Comparison of ENCODE assay signal across 16 cellular contexts in the genomic region with DNA sequence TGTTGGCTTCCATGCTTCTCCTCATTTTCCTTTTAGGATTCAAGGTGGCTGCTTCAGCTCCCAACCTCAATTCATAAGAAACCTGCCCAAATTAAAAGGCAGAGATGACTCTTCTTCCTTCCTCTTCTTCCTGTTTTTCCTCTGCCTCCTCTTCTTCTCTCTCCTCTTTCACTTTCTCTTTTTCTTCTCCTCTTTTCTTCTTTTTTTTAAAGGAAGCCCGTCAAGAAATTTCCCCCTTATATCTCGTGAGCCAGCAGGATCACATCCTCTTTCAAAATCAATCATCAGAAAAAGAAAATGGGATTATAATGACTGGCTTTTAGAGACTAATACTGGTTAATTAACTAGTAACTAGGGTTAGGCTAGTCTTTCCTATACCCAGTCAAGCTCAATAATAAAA.
DNase-seq lines count a peak whose midpoint lies in the region; ATAC-seq and TF ChIP-seq lines count a peak whose summit lies in the region.
"Had no signal": no experiment of that assay in that cellular context is flagged by ENCODE, and none has a peak within 500 bp of the region (broad histone marks: within the 10 kb centered on the region; RNA-seq: fewer than 3 reads in every experiment).

No MANE protein-coding gene starts in this region.

- H3K4me2 ChIP-seq in mammary epithelial cell (ENCODE audit: insufficient read depth, low read depth, low read length) (no peak overlapping the region), KMS-11 (peak overlapping the region; percentile 13; the same call in 1 of the 2 replicates)
- H3K4me2 ChIP-seq: hepatocyte had no signal

- DNase-seq in mammary epithelial cell = no peak
- DNase-seq in MCF 10A (ENCODE audit: unreplicated experiment) = no peak
- no peak for DNase-seq in activated T-helper 2 cell treated with anti-CD3 and anti-CD28 coated beads, Interferon-gamma antibody, Interleukin-2, Interleukin-4, amounts not matched to agents 10 μg/mL and 5 μg/mL and 100 μg/mL, durations not matched to agents 14 hours and 24 hours and 36 hours (ENCODE audit: low spot score)
- no peak for DNase-seq in thoracic aorta (ENCODE audit: low spot score)
- DNase-seq in NCI-H1930 (lab: John Stamatoyannopoulos, UW) = no peak
- no peak for DNase-seq in DMS 273 (lab: John Stamatoyannopoulos, UW; ENCODE audit: unreplicated experiment)
- DNase-seq: colonic mucosa, NCI-H2107, NCI-H748 treated with DMSO at 0.1 percent for 48 hours, Right ventricle myocardium superior had no signal

- no peaks in the 10 kb centered on the region for H4K20me1 ChIP-seq in mammary epithelial cell (ENCODE audit: insufficient read depth, low read length)
- no peaks in the 10 kb centered on the region for H4K20me1 ChIP-seq in KMS-11 (ENCODE audit: insufficient read depth)

- TF ChIP-seq CTCF in mammary epithelial cell (conservative IDR thresholded peaks at IDR 0.05 in 1 of 2, IDR thresholded peaks at IDR 0.05 in 1 of 2; ENCODE audit: extremely low read depth in 1 of 2, insufficient read depth in 1 of 2, low read depth in 1 of 2, low read length in 2 of 2) (no peak), MCF 10A (IDR thresholded peaks at IDR 0.05; ENCODE audit: unreplicated experiment) (no peak), KMS-11 (conservative IDR thresholded peaks at IDR 0.05; ENCODE audit: low read depth, low read length) (no peak), thoracic aorta (IDR thresholded peaks at IDR 0.05) (no peak), gastroesophageal sphincter (IDR thresholded peaks at IDR 0.05) (no peak)

- H3K4me3 ChIP-seq in mammary epithelial cell (replicated peaks in 1 of 3; ENCODE audit: insufficient read depth in 1 of 3, low read depth in 2 of 3, low read length in 3 of 3) (no peak overlapping the region), KMS-11 (IDR thresholded peaks at IDR 0.05; ENCODE audit: insufficient read depth, low read depth, low read length) (no peak overlapping the region), thoracic aorta (peak overlapping the region; percentile 38), gastroesophageal sphincter (no peak overlapping the region)
- H3K4me3 ChIP-seq: colonic mucosa, hepatocyte, tibial nerve had no signal

- no peak for TF ChIP-seq EP300 in gastroesophageal sphincter (IDR thresholded peaks at IDR 0.05)

- ATAC-seq in thoracic aorta (ENCODE audit: insufficient number of reproducible peaks, low FRiP score, low read depth) (no peak), gastroesophageal sphincter (no peak)

- intact Hi-C loops in mammary epithelial cell (cut with micrococcal nuclease) (loop anchor here (5.0 kb wide), 2 partner anchors 1360 to 1620 kb away; no protein-coding TSS in a partner anchor), MCF 10A (cut with micrococcal nuclease) (no loop called here)
- intact Hi-C loops in activated T-helper 2 cell treated with anti-CD3 and anti-CD28 coated beads, Interferon-gamma antibody, Interleukin-2, Interleukin-4, amounts not matched to agents 10 μg/mL and 5 μg/mL and 100 μg/mL, durations not matched to agents 14 hours and 24 hours and 36 hours (cut with micrococcal nuclease) = loop anchor here (5.0 to 10.0 kb wide), 3 partner anchors 1008 to 1620 kb away; no protein-coding TSS in a partner anchor

- CTCF ChIA-PET in mammary epithelial cell (lab: Charles Lee; ENCODE audit: low non-redundant PET) = no interaction called here
- CTCF ChIA-PET in MCF 10A (lab: Yijun Ruan, JAX) = no interaction called here

- TSS peak; percentile 53 for BruUV-seq in mammary epithelial cell (replicated peaks; lab: Mats Ljungman, UMichigan)
- no TSS peak for BruUV-seq in MCF 10A (replicated peaks; lab: Mats Ljungman, UMichigan)

- in situ Hi-C loops in mammary epithelial cell (cut with MboI; ENCODE audit: low sequenced_read_pairs in 2 of 2) = loop anchor here in 1 of 2 donors (25.0 kb wide), 2 partner anchors 1100 to 1225 kb away; no protein-coding TSS in a partner anchor

- whole genome bisulfite sequencing in mammary epithelial cell (ENCODE audit: low coverage, missing lambda C conversion rate) = 100% methylated on average over 2 of the region's 2 CpGs
- 44 to 90% methylated on average over 2 of the region's 2 CpGs for WGBS in gastroesophageal sphincter (ENCODE audit: low coverage in 1 of 2), 2 donors

- no peaks in the 10 kb centered on the region for H3K9me3 ChIP-seq in mammary epithelial cell (replicated peaks; ENCODE audit: insufficient read depth, low read length)
- H3K9me3 ChIP-seq in thoracic aorta = no peaks in the 10 kb centered on the region
- no peaks in the 10 kb centered on the region for H3K9me3 ChIP-seq in gastroesophageal sphincter
- H3K9me3 ChIP-seq: colonic mucosa, tibial nerve had no signal

- H3K36me3 Mint-ChIP-seq in MCF 10A (ENCODE audit: insufficient read depth, unreplicated experiment) = no peaks in the 10 kb centered on the region
- no peaks in the 10 kb centered on the region for H3K36me3 Mint-ChIP-seq in activated T-helper 2 cell treated with anti-CD3 and anti-CD28 coated beads, Interferon-gamma antibody, Interleukin-2, Interleukin-4, amounts not matched to agents 10 μg/mL and 5 μg/mL and 100 μg/mL, durations not matched to agents 14 hours and 24 hours and 36 hours (ENCODE audit: low read depth)
- H3K36me3 Mint-ChIP-seq: CD14-positive monocyte had no signal

- TF ChIP-seq POLR2A in gastroesophageal sphincter (IDR thresholded peaks at IDR 0.05) = no peak

- H3K79me2 ChIP-seq in mammary epithelial cell (ENCODE audit: insufficient read depth, low read length) = no peaks in the 10 kb centered on the region
- H3K79me2 ChIP-seq in KMS-11 (ENCODE audit: insufficient read depth, low read depth) = no peaks in the 10 kb centered on the region
- H3K79me2 ChIP-seq: hepatocyte had no signal

- H3K9ac ChIP-seq in mammary epithelial cell (ENCODE audit: insufficient read depth, low read length) (no peak overlapping the region), KMS-11 (no peak overlapping the region)

- dilution Hi-C loops in mammary epithelial cell (cut with HindIII; ENCODE audit: low sequenced_read_pairs) = no loop called here

- H3K27ac Mint-ChIP-seq in MCF 10A (ENCODE audit: low read depth, unreplicated experiment) = no peak overlapping the region
- H3K27ac Mint-ChIP-seq in activated T-helper 2 cell treated with anti-CD3 and anti-CD28 coated beads, Interferon-gamma antibody, Interleukin-2, Interleukin-4, amounts not matched to agents 10 μg/mL and 5 μg/mL and 100 μg/mL, durations not matched to agents 14 hours and 24 hours and 36 hours = no peak overlapping the region
- H3K27ac Mint-ChIP-seq: progenitor cell of endocrine pancreas had no signal

- peak overlapping the region; percentile 59 for H2AFZ ChIP-seq in mammary epithelial cell (ENCODE audit: low read depth, low read length)
- no peak overlapping the region for H2AFZ ChIP-seq in KMS-11 (ENCODE audit: low read depth)
- H2AFZ ChIP-seq: hepatocyte had no signal

- H3K9me3 Mint-ChIP-seq in MCF 10A (ENCODE audit: unreplicated experiment) = no peaks in the 10 kb centered on the region
- H3K9me3 Mint-ChIP-seq in activated T-helper 2 cell treated with anti-CD3 and anti-CD28 coated beads, Interferon-gamma antibody, Interleukin-2, Interleukin-4, amounts not matched to agents 10 μg/mL and 5 μg/mL and 100 μg/mL, durations not matched to agents 14 hours and 24 hours and 36 hours = no peaks in the 10 kb centered on the region

- no peak overlapping the region for H3K4me3 Mint-ChIP-seq in MCF 10A (ENCODE audit: unreplicated experiment)
- H3K4me3 Mint-ChIP-seq in activated T-helper 2 cell treated with anti-CD3 and anti-CD28 coated beads, Interferon-gamma antibody, Interleukin-2, Interleukin-4, amounts not matched to agents 10 μg/mL and 5 μg/mL and 100 μg/mL, durations not matched to agents 14 hours and 24 hours and 36 hours (ENCODE audit: low read depth) = peak overlapping the region; percentile 20

- H3K27me3 Mint-ChIP-seq in MCF 10A (ENCODE audit: insufficient read depth, unreplicated experiment) = no peaks in the 10 kb centered on the region
- H3K27me3 Mint-ChIP-seq in activated T-helper 2 cell treated with anti-CD3 and anti-CD28 coated beads, Interferon-gamma antibody, Interleukin-2, Interleukin-4, amounts not matched to agents 10 μg/mL and 5 μg/mL and 100 μg/mL, durations not matched to agents 14 hours and 24 hours and 36 hours (ENCODE audit: low read depth) = no peaks in the 10 kb centered on the region
- H3K27me3 Mint-ChIP-seq: progenitor cell of endocrine pancreas had no signal

- H3K27me3 ChIP-seq in mammary epithelial cell (ENCODE audit: insufficient read depth, low read length) (no peaks in the 10 kb centered on the region), KMS-11 (ENCODE audit: insufficient read depth, low read depth) (no peaks in the 10 kb centered on the region), thoracic aorta (replicated peaks; ENCODE audit: insufficient read depth) (no peaks in the 10 kb centered on the region), gastroesophageal sphincter (no peaks in the 10 kb centered on the region)
- H3K27me3 ChIP-seq: colonic mucosa, hepatocyte, tibial nerve had no signal

- H3K36me3 ChIP-seq in mammary epithelial cell (ENCODE audit: insufficient read depth, low read length) = no peaks in the 10 kb centered on the region
- no peaks in the 10 kb centered on the region for H3K36me3 ChIP-seq in KMS-11 (ENCODE audit: insufficient read depth)
- H3K36me3 ChIP-seq in thoracic aorta = no peaks in the 10 kb centered on the region
- H3K36me3 ChIP-seq in gastroesophageal sphincter = peaks cover 0 to 12% of the 10 kb centered on the region in 2 donors
- H3K36me3 ChIP-seq: colonic mucosa, tibial nerve had no signal

- H3K4me1 Mint-ChIP-seq in MCF 10A (ENCODE audit: insufficient read depth, unreplicated experiment) = no peaks in the 10 kb centered on the region
- H3K4me1 Mint-ChIP-seq in activated T-helper 2 cell treated with anti-CD3 and anti-CD28 coated beads, Interferon-gamma antibody, Interleukin-2, Interleukin-4, amounts not matched to agents 10 μg/mL and 5 μg/mL and 100 μg/mL, durations not matched to agents 14 hours and 24 hours and 36 hours (ENCODE audit: low read depth) = peaks cover 13% of the 10 kb centered on the region

- H3K27ac ChIP-seq in mammary epithelial cell (ENCODE audit: insufficient read depth, low read depth, low read length) = no peak overlapping the region
- no peak overlapping the region for H3K27ac ChIP-seq in KMS-11
- H3K27ac ChIP-seq in thoracic aorta = no peak overlapping the region
- H3K27ac ChIP-seq in gastroesophageal sphincter = no peak overlapping the region
- H3K27ac ChIP-seq: colonic mucosa had no signal

- H3K4me1 ChIP-seq in mammary epithelial cell (ENCODE audit: insufficient read depth, low read length) (no peaks in the 10 kb centered on the region), KMS-11 (ENCODE audit: low read depth, poor library complexity, severe bottlenecking) (peaks cover 13% of the 10 kb centered on the region), thoracic aorta (ENCODE audit: control insufficient read depth in 1 of 2, low read depth in 2 of 2) (no peaks in the 10 kb centered on the region), gastroesophageal sphincter (no peaks in the 10 kb centered on the region)
- H3K4me1 ChIP-seq: colonic mucosa had no signal

- POLR2A ChIA-PET in MCF 10A (lab: Yijun Ruan, JAX) = no interaction called here
